In the genomic region with DNA sequence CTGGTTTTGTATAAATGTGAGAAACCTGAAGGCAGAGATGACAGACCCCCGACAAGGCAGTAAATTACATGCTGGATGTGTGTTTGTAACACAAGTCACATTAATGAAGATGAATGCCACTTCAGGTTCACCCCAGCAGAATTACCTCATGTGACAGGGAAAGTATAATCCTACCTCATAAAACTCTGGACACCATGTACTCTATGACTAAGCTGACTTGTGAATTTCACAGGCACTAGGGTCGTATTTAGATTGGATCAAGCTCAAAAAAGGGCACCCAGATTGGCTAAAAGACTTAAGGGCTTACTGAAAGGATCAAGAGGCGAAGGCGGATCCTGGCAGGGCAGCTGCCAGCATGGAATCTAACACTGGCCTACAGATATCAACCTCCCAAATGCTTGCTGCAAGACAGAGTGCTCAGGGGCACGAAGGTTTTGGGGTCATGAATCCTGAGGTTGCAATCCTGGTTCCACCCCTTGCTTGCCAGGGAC, we compare ENCODE assay signal across 1 cellular context.
TF ChIP-seq lines count a peak whose summit lies in the region.

No MANE protein-coding gene starts in this region.

TF ChIP-seq in HEK293, 187 proteins besides CTCF, POLR2A, EP300 and RAD21 (continued from another document and continues in another):
- TF ChIP-seq, protein P1, sequence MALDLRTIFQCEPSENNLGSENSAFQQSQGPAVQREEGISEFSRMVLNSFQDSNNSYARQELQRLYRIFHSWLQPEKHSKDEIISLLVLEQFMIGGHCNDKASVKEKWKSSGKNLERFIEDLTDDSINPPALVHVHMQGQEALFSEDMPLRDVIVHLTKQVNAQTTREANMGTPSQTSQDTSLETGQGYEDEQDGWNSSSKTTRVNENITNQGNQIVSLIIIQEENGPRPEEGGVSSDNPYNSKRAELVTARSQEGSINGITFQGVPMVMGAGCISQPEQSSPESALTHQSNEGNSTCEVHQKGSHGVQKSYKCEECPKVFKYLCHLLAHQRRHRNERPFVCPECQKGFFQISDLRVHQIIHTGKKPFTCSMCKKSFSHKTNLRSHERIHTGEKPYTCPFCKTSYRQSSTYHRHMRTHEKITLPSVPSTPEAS (tag by site-specific recombination; IDR thresholded peaks at IDR 0.05): peak; percentile 83
- TF ChIP-seq, protein P2, sequence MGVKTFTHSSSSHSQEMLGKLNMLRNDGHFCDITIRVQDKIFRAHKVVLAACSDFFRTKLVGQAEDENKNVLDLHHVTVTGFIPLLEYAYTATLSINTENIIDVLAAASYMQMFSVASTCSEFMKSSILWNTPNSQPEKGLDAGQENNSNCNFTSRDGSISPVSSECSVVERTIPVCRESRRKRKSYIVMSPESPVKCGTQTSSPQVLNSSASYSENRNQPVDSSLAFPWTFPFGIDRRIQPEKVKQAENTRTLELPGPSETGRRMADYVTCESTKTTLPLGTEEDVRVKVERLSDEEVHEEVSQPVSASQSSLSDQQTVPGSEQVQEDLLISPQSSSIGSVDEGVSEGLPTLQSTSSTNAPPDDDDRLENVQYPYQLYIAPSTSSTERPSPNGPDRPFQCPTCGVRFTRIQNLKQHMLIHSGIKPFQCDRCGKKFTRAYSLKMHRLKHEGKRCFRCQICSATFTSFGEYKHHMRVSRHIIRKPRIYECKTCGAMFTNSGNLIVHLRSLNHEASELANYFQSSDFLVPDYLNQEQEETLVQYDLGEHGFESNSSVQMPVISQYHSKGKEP (tag by site-specific recombination; IDR thresholded peaks at IDR 0.05): peak; percentile 96
- TF ChIP-seq, protein P3, sequence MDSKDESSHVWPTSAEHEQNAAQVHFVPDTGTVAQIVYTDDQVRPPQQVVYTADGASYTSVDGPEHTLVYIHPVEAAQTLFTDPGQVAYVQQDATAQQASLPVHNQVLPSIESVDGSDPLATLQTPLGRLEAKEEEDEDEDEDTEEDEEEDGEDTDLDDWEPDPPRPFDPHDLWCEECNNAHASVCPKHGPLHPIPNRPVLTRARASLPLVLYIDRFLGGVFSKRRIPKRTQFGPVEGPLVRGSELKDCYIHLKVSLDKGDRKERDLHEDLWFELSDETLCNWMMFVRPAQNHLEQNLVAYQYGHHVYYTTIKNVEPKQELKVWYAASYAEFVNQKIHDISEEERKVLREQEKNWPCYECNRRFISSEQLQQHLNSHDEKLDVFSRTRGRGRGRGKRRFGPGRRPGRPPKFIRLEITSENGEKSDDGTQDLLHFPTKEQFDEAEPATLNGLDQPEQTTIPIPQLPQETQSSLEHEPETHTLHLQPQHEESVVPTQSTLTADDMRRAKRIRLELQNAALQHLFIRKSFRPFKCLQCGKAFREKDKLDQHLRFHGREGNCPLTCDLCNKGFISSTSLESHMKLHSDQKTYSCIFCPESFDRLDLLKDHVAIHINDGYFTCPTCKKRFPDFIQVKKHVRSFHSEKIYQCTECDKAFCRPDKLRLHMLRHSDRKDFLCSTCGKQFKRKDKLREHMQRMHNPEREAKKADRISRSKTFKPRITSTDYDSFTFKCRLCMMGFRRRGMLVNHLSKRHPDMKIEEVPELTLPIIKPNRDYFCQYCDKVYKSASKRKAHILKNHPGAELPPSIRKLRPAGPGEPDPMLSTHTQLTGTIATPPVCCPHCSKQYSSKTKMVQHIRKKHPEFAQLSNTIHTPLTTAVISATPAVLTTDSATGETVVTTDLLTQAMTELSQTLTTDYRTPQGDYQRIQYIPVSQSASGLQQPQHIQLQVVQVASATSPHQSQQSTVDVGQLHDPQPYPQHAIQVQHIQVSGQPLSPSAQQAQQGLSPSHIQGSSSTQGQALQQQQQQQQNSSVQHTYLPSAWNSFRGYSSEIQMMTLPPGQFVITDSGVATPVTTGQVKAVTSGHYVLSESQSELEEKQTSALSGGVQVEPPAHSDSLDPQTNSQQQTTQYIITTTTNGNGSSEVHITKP (tag by site-specific recombination; IDR thresholded peaks at IDR 0.05): peak; percentile 74
- TF ChIP-seq, protein P4, sequence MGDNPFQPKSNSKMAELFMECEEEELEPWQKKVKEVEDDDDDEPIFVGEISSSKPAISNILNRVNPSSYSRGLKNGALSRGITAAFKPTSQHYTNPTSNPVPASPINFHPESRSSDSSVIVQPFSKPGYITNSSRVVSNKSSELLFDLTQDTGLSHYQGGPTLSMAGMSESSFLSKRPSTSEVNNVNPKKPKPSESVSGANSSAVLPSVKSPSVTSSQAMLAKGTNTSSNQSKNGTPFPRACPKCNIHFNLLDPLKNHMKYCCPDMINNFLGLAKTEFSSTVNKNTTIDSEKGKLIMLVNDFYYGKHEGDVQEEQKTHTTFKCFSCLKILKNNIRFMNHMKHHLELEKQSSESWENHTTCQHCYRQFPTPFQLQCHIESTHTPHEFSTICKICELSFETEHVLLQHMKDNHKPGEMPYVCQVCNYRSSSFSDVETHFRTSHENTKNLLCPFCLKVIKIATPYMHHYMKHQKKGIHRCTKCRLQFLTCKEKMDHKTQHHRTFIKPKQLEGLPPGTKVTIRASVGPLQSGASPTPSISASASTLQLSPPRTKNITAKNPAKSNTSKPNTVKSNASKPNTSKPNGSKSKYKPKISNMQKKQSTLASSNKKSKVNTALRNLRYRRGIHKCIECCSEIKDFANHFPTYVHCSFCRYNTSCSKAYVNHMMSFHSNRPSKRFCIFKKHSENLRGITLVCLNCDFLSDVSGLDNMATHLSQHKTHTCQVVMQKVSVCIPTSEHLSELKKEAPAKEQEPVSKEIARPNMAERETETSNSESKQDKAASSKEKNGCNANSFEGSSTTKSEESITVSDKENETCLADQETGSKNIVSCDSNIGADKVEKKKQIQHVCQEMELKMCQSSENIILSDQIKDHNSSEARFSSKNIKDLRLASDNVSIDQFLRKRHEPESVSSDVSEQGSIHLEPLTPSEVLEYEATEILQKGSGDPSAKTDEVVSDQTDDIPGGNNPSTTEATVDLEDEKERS (tag by site-specific recombination; IDR thresholded peaks at IDR 0.05): no peak
- no peak for TF ChIP-seq ZNF626 (tag by site-specific recombination; IDR thresholded peaks at IDR 0.05)
- TF ChIP-seq ZNF677 (tag by site-specific recombination; IDR thresholded peaks at IDR 0.05): no peak
- peak; percentile 82 for TF ChIP-seq ZNF600 (tag by site-specific recombination; IDR thresholded peaks at IDR 0.05)
- TF ChIP-seq ZBTB21 (tag by site-specific recombination; IDR thresholded peaks at IDR 0.05): peak; percentile 94
- peak; percentile 81 for TF ChIP-seq ZFP69B (tag by site-specific recombination; IDR thresholded peaks at IDR 0.05)
- TF ChIP-seq ZNF404 (tag by site-specific recombination; IDR thresholded peaks at IDR 0.05): no peak
- no peak for TF ChIP-seq ZNF544 (tag by site-specific recombination; IDR thresholded peaks at IDR 0.05)
- no peak for TF ChIP-seq ZNF121 (tag by site-specific recombination; IDR thresholded peaks at IDR 0.05)
- peak; percentile 93 for TF ChIP-seq KLF8 (tag by site-specific recombination; IDR thresholded peaks at IDR 0.05)
- peak; percentile 99 for TF ChIP-seq ZEB2 (tag by site-specific recombination; IDR thresholded peaks at IDR 0.05)
- no peak for TF ChIP-seq YY2 (tag by site-specific recombination; IDR thresholded peaks at IDR 0.05)
- no peak for TF ChIP-seq ZNF19 (tag by site-specific recombination; IDR thresholded peaks at IDR 0.05; ENCODE audit: low read depth)
- peak; percentile 83 for TF ChIP-seq ZNF423 (tag by site-specific recombination; IDR thresholded peaks at IDR 0.05)
- TF ChIP-seq, protein P5, sequence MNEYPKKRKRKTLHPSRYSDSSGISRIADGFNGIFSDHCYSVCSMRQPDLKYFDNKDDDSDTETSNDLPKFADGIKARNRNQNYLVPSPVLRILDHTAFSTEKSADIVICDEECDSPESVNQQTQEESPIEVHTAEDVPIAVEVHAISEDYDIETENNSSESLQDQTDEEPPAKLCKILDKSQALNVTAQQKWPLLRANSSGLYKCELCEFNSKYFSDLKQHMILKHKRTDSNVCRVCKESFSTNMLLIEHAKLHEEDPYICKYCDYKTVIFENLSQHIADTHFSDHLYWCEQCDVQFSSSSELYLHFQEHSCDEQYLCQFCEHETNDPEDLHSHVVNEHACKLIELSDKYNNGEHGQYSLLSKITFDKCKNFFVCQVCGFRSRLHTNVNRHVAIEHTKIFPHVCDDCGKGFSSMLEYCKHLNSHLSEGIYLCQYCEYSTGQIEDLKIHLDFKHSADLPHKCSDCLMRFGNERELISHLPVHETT (tag by site-specific recombination; IDR thresholded peaks at IDR 0.05): peak; percentile 99
- TF ChIP-seq, protein P6, sequence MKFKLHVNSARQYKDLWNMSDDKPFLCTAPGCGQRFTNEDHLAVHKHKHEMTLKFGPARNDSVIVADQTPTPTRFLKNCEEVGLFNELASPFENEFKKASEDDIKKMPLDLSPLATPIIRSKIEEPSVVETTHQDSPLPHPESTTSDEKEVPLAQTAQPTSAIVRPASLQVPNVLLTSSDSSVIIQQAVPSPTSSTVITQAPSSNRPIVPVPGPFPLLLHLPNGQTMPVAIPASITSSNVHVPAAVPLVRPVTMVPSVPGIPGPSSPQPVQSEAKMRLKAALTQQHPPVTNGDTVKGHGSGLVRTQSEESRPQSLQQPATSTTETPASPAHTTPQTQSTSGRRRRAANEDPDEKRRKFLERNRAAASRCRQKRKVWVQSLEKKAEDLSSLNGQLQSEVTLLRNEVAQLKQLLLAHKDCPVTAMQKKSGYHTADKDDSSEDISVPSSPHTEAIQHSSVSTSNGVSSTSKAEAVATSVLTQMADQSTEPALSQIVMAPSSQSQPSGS (tag by site-specific recombination; IDR thresholded peaks at IDR 0.05; ENCODE audit: low read depth): peak; percentile 95
- TF ChIP-seq, protein P7, sequence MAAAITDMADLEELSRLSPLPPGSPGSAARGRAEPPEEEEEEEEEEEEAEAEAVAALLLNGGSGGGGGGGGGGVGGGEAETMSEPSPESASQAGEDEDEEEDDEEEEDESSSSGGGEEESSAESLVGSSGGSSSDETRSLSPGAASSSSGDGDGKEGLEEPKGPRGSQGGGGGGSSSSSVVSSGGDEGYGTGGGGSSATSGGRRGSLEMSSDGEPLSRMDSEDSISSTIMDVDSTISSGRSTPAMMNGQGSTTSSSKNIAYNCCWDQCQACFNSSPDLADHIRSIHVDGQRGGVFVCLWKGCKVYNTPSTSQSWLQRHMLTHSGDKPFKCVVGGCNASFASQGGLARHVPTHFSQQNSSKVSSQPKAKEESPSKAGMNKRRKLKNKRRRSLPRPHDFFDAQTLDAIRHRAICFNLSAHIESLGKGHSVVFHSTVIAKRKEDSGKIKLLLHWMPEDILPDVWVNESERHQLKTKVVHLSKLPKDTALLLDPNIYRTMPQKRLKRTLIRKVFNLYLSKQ (tag by site-specific recombination; IDR thresholded peaks at IDR 0.05; ENCODE audit: borderline replicate concordance): 0 out of 2 replicates have a peak, but pooled peaks have one; percentile 62
- TF ChIP-seq ZNF133 (tag by site-specific recombination; IDR thresholded peaks at IDR 0.05): no peak
- peak; percentile 68 for TF ChIP-seq TRIM28 (IDR thresholded peaks at IDR 0.05; ENCODE audit: borderline replicate concordance, low read length)
- peak; percentile 57 for TF ChIP-seq KLF1 (tag by site-specific recombination; IDR thresholded peaks at IDR 0.05)
- peak; percentile 92 for TF ChIP-seq OSR2 (tag by site-specific recombination; IDR thresholded peaks at IDR 0.05)
- TF ChIP-seq KLF16 (tag by site-specific recombination; IDR thresholded peaks at IDR 0.05): peak; percentile 89
- TF ChIP-seq, protein P8, sequence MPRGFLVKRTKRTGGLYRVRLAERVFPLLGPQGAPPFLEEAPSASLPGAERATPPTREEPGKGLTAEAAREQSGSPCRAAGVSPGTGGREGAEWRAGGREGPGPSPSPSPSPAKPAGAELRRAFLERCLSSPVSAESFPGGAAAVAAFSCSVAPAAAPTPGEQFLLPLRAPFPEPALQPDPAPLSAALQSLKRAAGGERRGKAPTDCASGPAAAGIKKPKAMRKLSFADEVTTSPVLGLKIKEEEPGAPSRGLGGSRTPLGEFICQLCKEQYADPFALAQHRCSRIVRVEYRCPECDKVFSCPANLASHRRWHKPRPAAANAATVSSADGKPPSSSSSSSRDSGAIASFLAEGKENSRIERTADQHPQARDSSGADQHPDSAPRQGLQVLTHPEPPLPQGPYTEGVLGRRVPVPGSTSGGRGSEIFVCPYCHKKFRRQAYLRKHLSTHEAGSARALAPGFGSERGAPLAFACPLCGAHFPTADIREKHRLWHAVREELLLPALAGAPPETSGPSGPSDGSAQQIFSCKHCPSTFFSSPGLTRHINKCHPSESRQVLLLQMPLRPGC (tag by site-specific recombination; IDR thresholded peaks at IDR 0.05): peak; percentile 99
- peak; percentile 96 for TF ChIP-seq WT1 (tag by site-specific recombination; IDR thresholded peaks at IDR 0.05)
- no peak for TF ChIP-seq ZNF776 (tag by site-specific recombination; IDR thresholded peaks at IDR 0.05; ENCODE audit: borderline replicate concordance)
- TF ChIP-seq, protein P9, sequence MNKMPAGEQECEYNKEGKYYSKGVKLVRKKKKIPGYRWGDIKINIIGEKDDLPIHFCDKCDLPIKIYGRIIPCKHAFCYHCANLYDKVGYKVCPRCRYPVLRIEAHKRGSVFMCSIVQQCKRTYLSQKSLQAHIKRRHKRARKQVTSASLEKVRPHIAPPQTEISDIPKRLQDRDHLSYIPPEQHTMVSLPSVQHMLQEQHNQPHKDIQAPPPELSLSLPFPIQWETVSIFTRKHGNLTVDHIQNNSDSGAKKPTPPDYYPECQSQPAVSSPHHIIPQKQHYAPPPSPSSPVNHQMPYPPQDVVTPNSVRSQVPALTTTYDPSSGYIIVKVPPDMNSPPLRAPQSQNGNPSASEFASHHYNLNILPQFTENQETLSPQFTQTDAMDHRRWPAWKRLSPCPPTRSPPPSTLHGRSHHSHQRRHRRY (tag by site-specific recombination; IDR thresholded peaks at IDR 0.05): peak; percentile 97
- no peak for TF ChIP-seq ZNF514 (tag by site-specific recombination; IDR thresholded peaks at IDR 0.05)
- TF ChIP-seq ZSCAN16 (tag by site-specific recombination; IDR thresholded peaks at IDR 0.05): peak; percentile 80; the same call in 1 of the 2 replicates
- TF ChIP-seq SP7 (tag by site-specific recombination; IDR thresholded peaks at IDR 0.05): peak; percentile 100
- TF ChIP-seq ZNF366 (tag by site-specific recombination; conservative IDR thresholded peaks at IDR 0.05): peak; percentile 96
- TF ChIP-seq, protein P10, sequence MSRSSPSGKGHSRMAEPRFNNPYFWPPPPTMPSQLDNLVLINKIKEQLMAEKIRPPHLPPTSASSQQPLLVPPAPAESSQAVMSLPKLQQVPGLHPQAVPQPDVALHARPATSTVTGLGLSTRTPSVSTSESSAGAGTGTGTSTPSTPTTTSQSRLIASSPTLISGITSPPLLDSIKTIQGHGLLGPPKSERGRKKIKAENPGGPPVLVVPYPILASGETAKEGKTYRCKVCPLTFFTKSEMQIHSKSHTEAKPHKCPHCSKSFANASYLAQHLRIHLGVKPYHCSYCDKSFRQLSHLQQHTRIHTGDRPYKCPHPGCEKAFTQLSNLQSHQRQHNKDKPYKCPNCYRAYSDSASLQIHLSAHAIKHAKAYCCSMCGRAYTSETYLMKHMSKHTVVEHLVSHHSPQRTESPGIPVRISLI (tag by site-specific recombination; IDR thresholded peaks at IDR 0.05): peak; percentile 90; the same call in 1 of the 2 replicates
- TF ChIP-seq, protein P11, sequence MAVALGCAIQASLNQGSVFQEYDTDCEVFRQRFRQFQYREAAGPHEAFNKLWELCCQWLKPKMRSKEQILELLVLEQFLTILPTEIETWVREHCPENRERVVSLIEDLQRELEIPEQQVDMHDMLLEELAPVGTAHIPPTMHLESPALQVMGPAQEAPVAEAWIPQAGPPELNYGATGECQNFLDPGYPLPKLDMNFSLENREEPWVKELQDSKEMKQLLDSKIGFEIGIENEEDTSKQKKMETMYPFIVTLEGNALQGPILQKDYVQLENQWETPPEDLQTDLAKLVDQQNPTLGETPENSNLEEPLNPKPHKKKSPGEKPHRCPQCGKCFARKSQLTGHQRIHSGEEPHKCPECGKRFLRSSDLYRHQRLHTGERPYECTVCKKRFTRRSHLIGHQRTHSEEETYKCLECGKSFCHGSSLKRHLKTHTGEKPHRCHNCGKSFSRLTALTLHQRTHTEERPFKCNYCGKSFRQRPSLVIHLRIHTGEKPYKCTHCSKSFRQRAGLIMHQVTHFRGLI (tag by site-specific recombination; IDR thresholded peaks at IDR 0.05): peak; percentile 81
- no peak for TF ChIP-seq ZNF169 (tag by site-specific recombination; IDR thresholded peaks at IDR 0.05)
- TF ChIP-seq ZNF175 (tag by site-specific recombination; IDR thresholded peaks at IDR 0.05): no peak
- TF ChIP-seq ZBTB17 (tag by site-specific recombination; IDR thresholded peaks at IDR 0.05): peak; percentile 97
